Comparison of ENCODE assay signal across 23 cellular contexts in genomic region chr16:17666293-17666692, GRCh38.
"Had no signal": no experiment of that assay in that cellular context is flagged by ENCODE, and none has a peak within 500 bp of the region (broad histone marks: within the 10 kb centered on the region; RNA-seq: fewer than 3 reads in every experiment).

No MANE protein-coding gene starts in this region.

- ATAC-seq: activated CD8-positive, alpha-beta T cell treated with anti-CD3 and anti-CD28 coated beads for 36 hours; activated T-cell treated with anti-CD3 and anti-CD28 coated beads, Interleukin-2, amount 50 U/mL, for 4 hours; T-helper 17 cell had no signal

- DNase-seq: activated CD4-positive, alpha-beta T cell treated with anti-CD3 and anti-CD28 coated beads for 4 hours; activated CD4-positive, alpha-beta T cell treated with anti-CD3 and anti-CD28 coated beads, Interleukin-2, amount 50 U/mL, for 1 hour; activated CD4-positive, alpha-beta T cell treated with anti-CD3 and anti-CD28 coated beads, Interleukin-2, amount 50 U/mL, for 48 hours; activated CD4-positive, CD25-positive, alpha-beta regulatory T cell; activated CD4-positive, CD25-positive, alpha-beta regulatory T cell treated with anti-CD3 and anti-CD28 coated beads, Interleukin-2, amount 50 U/mL, for 72 hours; activated CD8-positive, alpha-beta memory T cell treated with anti-CD3 and anti-CD28 coated beads for 24 hours; activated CD8-positive, alpha-beta T cell treated with anti-CD3 and anti-CD28 coated beads for 36 hours; activated effector memory CD4-positive, alpha-beta T cell treated with Interleukin-2 at 50 U/mL for 16 hours; activated gamma-delta T cell treated with Interleukin-2 at 50 U/mL for 16 hours; activated naive CD4-positive, alpha-beta T cell treated with anti-CD3 and anti-CD28 coated beads, Interleukin-2, amount 50 U/mL, for 16 hours; activated naive CD4-positive, alpha-beta T cell treated with Interleukin-2 at 50 U/mL for 16 hours; activated T-cell treated with anti-CD3 and anti-CD28 coated beads, Interleukin-2, amount 50 U/mL, for 4 hours; central memory CD4-positive, alpha-beta T cell; cerebellar nuclear complex; colonic mucosa; effector CD8-positive, alpha-beta T cell; foreskin fibroblast; head of caudate nucleus; T-helper 1 cell; T-helper 17 cell had no signal

- H3K4me3 Mint-ChIP-seq: activated CD8-positive, alpha-beta T cell treated with anti-CD3 and anti-CD28 coated beads for 36 hours; activated naive CD8-positive, alpha-beta T cell; activated T-cell treated with anti-CD3 and anti-CD28 coated beads, Interleukin-2, amount 50 U/mL, for 4 hours; brain; T-helper 17 cell; T-helper 2 cell treated with Interferon-gamma antibody and Interleukin-4, amounts not matched to agents 5 μg/mL and 100 μg/mL, for 36 hours had no signal

- H3K36me3 Mint-ChIP-seq: activated naive CD8-positive, alpha-beta T cell; brain had no signal

- H3K4me1 Mint-ChIP-seq: brain, T-helper 17 cell had no signal

- H3K27ac Mint-ChIP-seq: activated CD8-positive, alpha-beta T cell treated with anti-CD3 and anti-CD28 coated beads for 36 hours; activated naive CD8-positive, alpha-beta T cell; brain; T-helper 17 cell; T-helper 2 cell treated with Interferon-gamma antibody and Interleukin-4, amounts not matched to agents 5 μg/mL and 100 μg/mL, for 36 hours had no signal

- H3K9me3 Mint-ChIP-seq: activated T-cell treated with anti-CD3 and anti-CD28 coated beads, Interleukin-2, amount 50 U/mL, for 4 hours; T-helper 2 cell treated with Interferon-gamma antibody and Interleukin-4, amounts not matched to agents 5 μg/mL and 100 μg/mL, for 36 hours had no signal
